Comparison of ENCODE assay signal across 19 cellular contexts in genomic region chr6:10725046-10725445, GRCh38. TPM values are rescaled to one million over a fixed set of nuclear protein-coding genes. Genes with fewer than 3 reads are reported as not detected.
DNase-seq lines count a peak whose midpoint lies in the region; ATAC-seq and TF ChIP-seq lines count a peak whose summit lies in the region.
"Had no signal": no experiment of that assay in that cellular context is flagged by ENCODE, and none has a peak within 500 bp of the region (broad histone marks: within the 10 kb centered on the region; RNA-seq: fewer than 3 reads in every experiment).

No MANE protein-coding gene starts in this region.

- no peak overlapping the region for H3K27ac ChIP-seq in BLaER1
- no peak overlapping the region for H3K27ac ChIP-seq in GM23338 (ENCODE audit: low read depth)
- H3K27ac ChIP-seq in stomach, result no peak overlapping the region
- H3K27ac ChIP-seq: lower lobe of right lung, PC-9, SK-N-MC had no signal

- intact Hi-C loops in activated T-helper 2 cell treated with anti-CD3 and anti-CD28 coated beads, Interferon-gamma antibody, Interleukin-2, Interleukin-4, amounts not matched to agents 10 μg/mL and 5 μg/mL and 100 μg/mL, durations not matched to agents 14 hours and 24 hours and 36 hours (cut with micrococcal nuclease), result no loop called here
- intact Hi-C loops in stomach (cut with DNase I; ENCODE audit: low total_unique reads), result no loop called here

- H3K9ac ChIP-seq in BLaER1, result no peak overlapping the region

- TF ChIP-seq CTCF in GM23338 (conservative IDR thresholded peaks at IDR 0.05; ENCODE audit: low read depth in 2 of 2) (no peak), mesothelial cell of epicardium (IDR thresholded peaks at IDR 0.05; ENCODE audit: unreplicated experiment) (no peak), stomach (IDR thresholded peaks at IDR 0.05) (no peak)

- peaks cover 10% of the 10 kb centered on the region; the same call in 1 of the 3 replicates for H3K9me3 Mint-ChIP-seq in GM23338
- no peaks in the 10 kb centered on the region for H3K9me3 Mint-ChIP-seq in activated T-helper 2 cell treated with anti-CD3 and anti-CD28 coated beads, Interferon-gamma antibody, Interleukin-2, Interleukin-4, amounts not matched to agents 10 μg/mL and 5 μg/mL and 100 μg/mL, durations not matched to agents 14 hours and 24 hours and 36 hours
- H3K9me3 Mint-ChIP-seq in mesothelial cell of epicardium, result no peaks in the 10 kb centered on the region

- ATAC-seq in GM23338 (no peak), GM18861 (IDR thresholded peaks at IDR 0.05; ENCODE audit: unreplicated experiment) (no peak), GM21619 (IDR thresholded peaks at IDR 0.05; ENCODE audit: unreplicated experiment) (no peak)
- ATAC-seq: gastroesophageal sphincter, lower lobe of right lung had no signal

- no peaks in the 10 kb centered on the region for H3K27me3 ChIP-seq in BLaER1
- no peaks in the 10 kb centered on the region for H3K27me3 ChIP-seq in GM23338 (ENCODE audit: insufficient read depth)
- H3K27me3 ChIP-seq in stomach, result no peaks in the 10 kb centered on the region
- H3K27me3 ChIP-seq: gastroesophageal sphincter had no signal

- TF ChIP-seq EP300 in stomach (IDR thresholded peaks at IDR 0.05), result no peak

- peaks cover 23% of the 10 kb centered on the region for H3F3A ChIP-seq in GM23338 (replicated peaks; ENCODE audit: low read depth)

- H3K9me3 ChIP-seq in BLaER1 (0 out of 2 replicates have a peak, but pooled peaks cover 6% of the 10 kb centered on the region), stomach (no peaks in the 10 kb centered on the region)
- H3K9me3 ChIP-seq: gastroesophageal sphincter, lower lobe of right lung had no signal

- H3K4me3 Mint-ChIP-seq in GM23338 (peak overlapping the region; percentile 96), mesothelial cell of epicardium (peak overlapping the region; percentile 97)
- peak overlapping the region; percentile 42 for H3K4me3 Mint-ChIP-seq in activated T-helper 2 cell treated with anti-CD3 and anti-CD28 coated beads, Interferon-gamma antibody, Interleukin-2, Interleukin-4, amounts not matched to agents 10 μg/mL and 5 μg/mL and 100 μg/mL, durations not matched to agents 14 hours and 24 hours and 36 hours (ENCODE audit: low read depth)

- H3K27me3 Mint-ChIP-seq in GM23338 (ENCODE audit: insufficient read depth, low read depth, poor library complexity) (peaks cover 8% of the 10 kb centered on the region), mesothelial cell of epicardium (ENCODE audit: low read depth) (no peaks in the 10 kb centered on the region)
- no peaks in the 10 kb centered on the region for H3K27me3 Mint-ChIP-seq in activated T-helper 2 cell treated with anti-CD3 and anti-CD28 coated beads, Interferon-gamma antibody, Interleukin-2, Interleukin-4, amounts not matched to agents 10 μg/mL and 5 μg/mL and 100 μg/mL, durations not matched to agents 14 hours and 24 hours and 36 hours (ENCODE audit: low read depth)

- H3K9me2 ChIP-seq in GM23338 (ENCODE audit: insufficient read depth), result no peaks in the 10 kb centered on the region

- H3K4me3 ChIP-seq in BLaER1 (no peak overlapping the region), GM23338 (no peak overlapping the region), stomach (peak overlapping the region in 1 of 4 donors; percentile 22)
- H3K4me3 ChIP-seq: PC-9, SK-N-MC had no signal

- peak overlapping the region; percentile 90; the same call in 1 of the 2 replicates for H3K4me2 ChIP-seq in BLaER1
- H3K4me2 ChIP-seq in GM23338, result no peak overlapping the region; the same call in 1 of the 2 replicates

- H3K36me3 ChIP-seq in BLaER1 (peaks cover 39% of the 10 kb centered on the region), GM23338 (ENCODE audit: insufficient read depth) (0 out of 2 replicates have a peak, but pooled peaks cover 4% of the 10 kb centered on the region), stomach (peaks cover 21 to 52% (median 49%) of the 10 kb centered on the region in 4 donors)

- DNase-seq in GM23338 (ENCODE audit: low spot score) (no peak), mesothelial cell of epicardium (ENCODE audit: low spot score in 2 of 2, unreplicated experiment in 2 of 2) (no peak), stomach (no peak), anterior cingulate cortex (lab: John Stamatoyannopoulos, UW) (no peak)
- DNase-seq in activated T-helper 2 cell treated with anti-CD3 and anti-CD28 coated beads, Interferon-gamma antibody, Interleukin-2, Interleukin-4, amounts not matched to agents 10 μg/mL and 5 μg/mL and 100 μg/mL, durations not matched to agents 14 hours and 24 hours and 36 hours (ENCODE audit: low spot score), result no peak
- DNase-seq: activated CD4-positive, alpha-beta T cell treated with anti-CD3 and anti-CD28 coated beads, Interleukin-2, amount 50 U/mL, for 4 hours; activated effector memory CD4-positive, alpha-beta T cell treated with anti-CD3 and anti-CD28 coated beads, Interleukin-2, amount 50 U/mL, for 16 hours; aorta; cortex of kidney; DMS 273 treated with DMSO at 0.1 percent for 48 hours; lower lobe of right lung; NCI-H1930; NCI-H524 treated with DMSO at 0.1 percent for 48 hours; PC-9 had no signal

- H3K79me2 ChIP-seq in GM23338 (replicated peaks; ENCODE audit: insufficient read depth), result peaks cover 29% of the 10 kb centered on the region

- no peak for TF ChIP-seq POLR2A in stomach (IDR thresholded peaks at IDR 0.05)

- H3K36me3 Mint-ChIP-seq in GM23338 (ENCODE audit: low read depth) (peaks cover 53% of the 10 kb centered on the region), mesothelial cell of epicardium (peaks cover 18% of the 10 kb centered on the region)
- peaks cover 36% of the 10 kb centered on the region for H3K36me3 Mint-ChIP-seq in activated T-helper 2 cell treated with anti-CD3 and anti-CD28 coated beads, Interferon-gamma antibody, Interleukin-2, Interleukin-4, amounts not matched to agents 10 μg/mL and 5 μg/mL and 100 μg/mL, durations not matched to agents 14 hours and 24 hours and 36 hours (ENCODE audit: low read depth)

- H4K20me1 ChIP-seq in BLaER1 (no peaks in the 10 kb centered on the region), GM23338 (replicated peaks; ENCODE audit: insufficient read depth) (no peaks in the 10 kb centered on the region)

- peaks cover 26% of the 10 kb centered on the region for H3K4me1 Mint-ChIP-seq in GM23338
- H3K4me1 Mint-ChIP-seq in activated T-helper 2 cell treated with anti-CD3 and anti-CD28 coated beads, Interferon-gamma antibody, Interleukin-2, Interleukin-4, amounts not matched to agents 10 μg/mL and 5 μg/mL and 100 μg/mL, durations not matched to agents 14 hours and 24 hours and 36 hours (ENCODE audit: low read depth), result peaks cover 35% of the 10 kb centered on the region
- H3K4me1 Mint-ChIP-seq in mesothelial cell of epicardium, result peaks cover 28% of the 10 kb centered on the region

- H3K27ac Mint-ChIP-seq in GM23338 (no peak overlapping the region; the same call in 1 of the 2 replicates), mesothelial cell of epicardium (peak overlapping the region; percentile 61)
- H3K27ac Mint-ChIP-seq in activated T-helper 2 cell treated with anti-CD3 and anti-CD28 coated beads, Interferon-gamma antibody, Interleukin-2, Interleukin-4, amounts not matched to agents 10 μg/mL and 5 μg/mL and 100 μg/mL, durations not matched to agents 14 hours and 24 hours and 36 hours, result peak overlapping the region; percentile 57

- 29 to 52% (median 42%) methylated on average over 6 of the region's 6 CpGs for WGBS in stomach, 5 donors

- H2AFZ ChIP-seq in GM23338, result no peak overlapping the region
- H2AFZ ChIP-seq: PC-9 had no signal

- peaks cover 51% of the 10 kb centered on the region for H3K4me1 ChIP-seq in BLaER1
- H3K4me1 ChIP-seq in GM23338 (ENCODE audit: insufficient read depth), result peaks cover 19% of the 10 kb centered on the region
- peaks cover 18 to 58% (median 41%) of the 10 kb centered on the region in 4 donors for H3K4me1 ChIP-seq in stomach

TF ChIP-seq in GM23338, 12 proteins besides CTCF, POLR2A, EP300 and RAD21 (continues in another document):
- TF ChIP-seq CREB1 (CRISPR knock-in tag; IDR thresholded peaks at IDR 0.05; ENCODE audit: low read depth), result no peak
- no peak for TF ChIP-seq EZH2 (IDR thresholded peaks at IDR 0.05; ENCODE audit: low read depth, unreplicated experiment)

RNA-seq across cellular contexts. Expression of gene TMEM14C, which starts 2.2 kb away (rescaled TPM):
- 123 and 131 TPM in 2 replicates for total RNA-seq in GM23338 (2014; rRNA removed; shearing (Covaris generic))
- 232 and 241 TPM in 2 replicates for polyA plus RNA-seq in GM23338 (2016; fragmentation: Nextera tagmentation; extraction: Ambion mirVana)
- 61.3 and 65.4 TPM in 2 replicates for total RNA-seq in activated T-helper 2 cell treated with anti-CD3 and anti-CD28 coated beads, Interferon-gamma antibody, Interleukin-2, Interleukin-4, amounts not matched to agents 10 μg/mL and 5 μg/mL and 100 μg/mL, durations not matched to agents 14 hours and 24 hours and 36 hours
- 74.4 to 78.9 TPM (median 75.7 TPM) in 3 replicates for total RNA-seq in mesothelial cell of epicardium
- 10 to 100 TPM in 4 of 5 donors, 1 to 10 TPM in 1; 1.4 to 99.5 (median 67.0) TPM for total RNA-seq in stomach
- polyA plus RNA-seq in stomach, result 100 to 1,000 TPM; 119 to 139 (median 119) TPM

RNA-seq across cellular contexts. Expression of gene TMEM14B, which starts 22.6 kb away (rescaled TPM):
- total RNA-seq in GM23338 (2014; rRNA removed; shearing (Covaris generic)), result 104 and 111 TPM in 2 replicates
- polyA plus RNA-seq in GM23338 (2016; fragmentation: Nextera tagmentation; extraction: Ambion mirVana) (210 TPM in 2 replicates), stomach (100 to 1,000 TPM in 2 of 3 donors, 10 to 100 TPM in 1; 60.6 to 108 (median 100) TPM)
- total RNA-seq in activated T-helper 2 cell treated with anti-CD3 and anti-CD28 coated beads, Interferon-gamma antibody, Interleukin-2, Interleukin-4, amounts not matched to agents 10 μg/mL and 5 μg/mL and 100 μg/mL, durations not matched to agents 14 hours and 24 hours and 36 hours, result 85.3 and 94.0 TPM in 2 replicates
- total RNA-seq in mesothelial cell of epicardium (56.1 to 58.5 TPM (median 57.3 TPM) in 3 replicates), stomach (10 to 100 TPM; 35.3 to 94.0 (median 74.1) TPM)

RNA-seq across cellular contexts. Expression of gene PAK1IP1, which starts 30.3 kb away (rescaled TPM):
- total RNA-seq in GM23338 (2014; rRNA removed; shearing (Covaris generic)), result 45.5 and 47.4 TPM in 2 replicates
- polyA plus RNA-seq in GM23338 (2016; fragmentation: Nextera tagmentation; extraction: Ambion mirVana) (82.1 and 93.2 TPM in 2 replicates), stomach (10 to 100 TPM; 11.2 to 13.9 (median 11.6) TPM)
- total RNA-seq in activated T-helper 2 cell treated with anti-CD3 and anti-CD28 coated beads, Interferon-gamma antibody, Interleukin-2, Interleukin-4, amounts not matched to agents 10 μg/mL and 5 μg/mL and 100 μg/mL, durations not matched to agents 14 hours and 24 hours and 36 hours, result 27.9 and 28.8 TPM in 2 replicates
- total RNA-seq in mesothelial cell of epicardium (14.7 to 16.8 TPM (median 15.5 TPM) in 3 replicates), stomach (10 to 100 TPM in 1 of 5 donors, 1 to 10 TPM in 3, not detected in 1; 1.3 to 12.3 (median 5.7) TPM)

RNA-seq across cellular contexts. Expression of gene C6orf52, which starts 30.6 kb away (rescaled TPM):
- total RNA-seq in GM23338 (2014; rRNA removed; shearing (Covaris generic)), result 0.47 TPM in 1 of 2 replicates, not detected in the other
- polyA plus RNA-seq in GM23338 (2016; fragmentation: Nextera tagmentation; extraction: Ambion mirVana) (3.8 and 4.4 TPM in 2 replicates), stomach (1 to 10 TPM in 2 of 3 donors, not detected in 1; 1.8 to 2.8 TPM)
- 1.7 and 2.4 TPM in 2 replicates for total RNA-seq in activated T-helper 2 cell treated with anti-CD3 and anti-CD28 coated beads, Interferon-gamma antibody, Interleukin-2, Interleukin-4, amounts not matched to agents 10 μg/mL and 5 μg/mL and 100 μg/mL, durations not matched to agents 14 hours and 24 hours and 36 hours
- total RNA-seq in mesothelial cell of epicardium (3.1 to 4.6 TPM (median 3.8 TPM) in 3 replicates), stomach (1 to 10 TPM in 1 of 5 donors, not detected in 4; 3.2 TPM)

Comparison
In these comparisons a context has a peak if more than half of its experiments do, and no peak if none do; other contexts are left out.
1. H3K4me3 Mint-ChIP-seq: peak in every context shown above with its lines; median percentile 97 in mesothelial cell of epicardium; 96 in GM23338; 42 in activated T-helper 2 cell treated with anti-CD3 and anti-CD28 coated beads, Interferon-gamma antibody, Interleukin-2, Interleukin-4, amounts not matched to agents 10 μg/mL and 5 μg/mL and 100 μg/mL, durations not matched to agents 14 hours and 24 hours and 36 hours.